ENCODE assay signal across 23 cellular contexts in the genomic region with DNA sequence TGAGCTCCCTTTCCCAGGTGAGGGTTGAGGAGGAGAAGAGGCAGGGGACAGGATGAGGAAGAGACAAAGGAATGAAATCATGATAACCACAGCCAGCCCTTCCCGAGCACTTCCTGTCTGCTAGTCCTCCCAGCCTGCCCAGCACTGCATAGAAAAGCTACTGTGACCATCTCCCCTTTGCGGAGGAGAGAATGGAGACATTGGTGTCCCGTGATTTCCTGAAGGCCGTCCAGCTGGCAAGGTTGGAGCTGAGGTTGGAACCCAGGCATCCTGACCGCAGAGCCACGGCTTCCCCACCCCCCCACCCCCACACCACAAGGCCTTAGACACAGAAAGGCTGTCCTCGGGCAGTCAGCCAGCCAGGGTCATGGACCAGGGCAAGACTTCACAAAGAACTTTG.
A peak's percentile ranks its signal among the peaks of the same experiment; 100 is the strongest.
DNase-seq lines count a peak whose midpoint lies in the region; ATAC-seq and FAIRE-seq lines count a peak whose summit lies in the region.
"Had no signal": no experiment of that assay in that cellular context is flagged by ENCODE, and none has a peak within 500 bp of the region (broad histone marks: within the 10 kb centered on the region; RNA-seq: fewer than 3 reads in every experiment).

No MANE protein-coding gene starts in this region.

- H3K4me3 Mint-ChIP-seq in T-helper 17 cell = no peak overlapping the region
- H3K4me3 Mint-ChIP-seq: activated T-cell treated with anti-CD3 and anti-CD28 coated beads, Interleukin-2, amount 50 U/mL, for 72 hours; T-helper 2 cell treated with Interferon-gamma antibody and Interleukin-4, amounts not matched to agents 5 μg/mL and 100 μg/mL, for 36 hours had no signal

- no peaks in the 10 kb centered on the region for H3K36me3 ChIP-seq in BLaER1 treated with 17β-estradiol and CSF1 and Interleukin-3, amounts not matched to agents 10 nM and 100 nM
- no peaks in the 10 kb centered on the region for H3K36me3 ChIP-seq in mesenchymal stem cell (ENCODE audit: control insufficient read depth in 1 of 2, insufficient read depth in 2 of 2, low read depth in 1 of 2, low read length in 2 of 2)
- H3K36me3 ChIP-seq: esophagus squamous epithelium, SJCRH30, uterus had no signal

- WGBS in mesenchymal stem cell = 80% methylated on average over 5 of the region's 7 CpGs

- peaks cover 0 to 25% (median 13%) of the 10 kb centered on the region in 10 experiments; a peak in 11 of 20 replicates for H3K4me1 ChIP-seq in BLaER1 treated with 17β-estradiol and CSF1 and Interleukin-3, amounts not matched to agents 10 nM and 100 nM
- H3K4me1 ChIP-seq in mesenchymal stem cell (ENCODE audit: control insufficient read depth, insufficient read depth, low read depth, low read length) = peaks cover 6% of the 10 kb centered on the region
- H3K4me1 ChIP-seq: esophagus squamous epithelium, SJCRH30, uterus had no signal

- no peak overlapping the region for H2BK120ac ChIP-seq in mesenchymal stem cell (ENCODE audit: low read depth, low read length)

- H3K9ac ChIP-seq in BLaER1 treated with 17β-estradiol and CSF1 and Interleukin-3, amounts not matched to agents 10 nM and 100 nM = no peak overlapping the region
- H3K9ac ChIP-seq in mesenchymal stem cell (ENCODE audit: low read length) = peak overlapping the region; percentile 31

- H3K79me1 ChIP-seq in mesenchymal stem cell (replicated peaks; ENCODE audit: low read length, poor library complexity, severe bottlenecking) = no peaks in the 10 kb centered on the region

- H2AFZ ChIP-seq in mesenchymal stem cell (ENCODE audit: low read depth, low read length) = no peak overlapping the region

- no peak overlapping the region for H2BK12ac ChIP-seq in mesenchymal stem cell (ENCODE audit: low read length in 2 of 2)

- H3K27me3 Mint-ChIP-seq in T-helper 17 cell = no peaks in the 10 kb centered on the region

- peak; percentile 63 for FAIRE-seq in HTR-8/SVneo (lab: Jason Lieb, UNC)

- no peak overlapping the region for H3K18ac ChIP-seq in mesenchymal stem cell (ENCODE audit: low read depth in 1 of 2, low read length in 2 of 2)

- H3K4me2 ChIP-seq in BLaER1 treated with 17β-estradiol and CSF1 and Interleukin-3, amounts not matched to agents 10 nM and 100 nM = peak overlapping the region in 6 of 11 experiments; percentile 17 to 40 (median 24); a peak in 6 of 22 replicates
- no peak overlapping the region for H3K4me2 ChIP-seq in mesenchymal stem cell (ENCODE audit: low read length, poor library complexity, severe bottlenecking)

- H3K23ac ChIP-seq in mesenchymal stem cell (ENCODE audit: low read length in 2 of 2) = no peak overlapping the region

- DNase-seq in HTR-8/SVneo (ENCODE audit: insufficient read length, low spot score) (peak; percentile 71), dermis microvascular lymphatic vessel endothelial cell (ENCODE audit: low read depth in 2 of 2) (peak; percentile 71 to 91), mesenchymal stem cell (no peak), T-helper 17 cell (no peak)
- DNase-seq in activated CD4-positive, alpha-beta T cell treated with anti-CD3 and anti-CD28 coated beads for 1 hour = no peak
- DNase-seq: activated CD4-positive, CD25-positive, alpha-beta regulatory T cell; activated CD8-positive, alpha-beta memory T cell treated with anti-CD3 and anti-CD28 coated beads for 24 hours; activated T-cell treated with anti-CD3 and anti-CD28 coated beads, Interleukin-2, amount 50 U/mL, for 72 hours; DND-41; esophagus squamous epithelium; HCEC 1CT; KBM-7; mucosa of descending colon; NCI-H2029 treated with DMSO at 0.1 percent for 48 hours; NCI-H510A; stimulated activated CD4-positive, alpha-beta T cell treated with anti-CD3 and anti-CD28 coated beads, Interleukin-2, amount 100 ng/mL, for 48 hours had no signal

- H4K8ac ChIP-seq in mesenchymal stem cell (ENCODE audit: low read length) = no peak overlapping the region

- H3K4ac ChIP-seq in mesenchymal stem cell (ENCODE audit: low read depth in 1 of 2, low read length in 2 of 2) = no peak overlapping the region

- no peaks in the 10 kb centered on the region for H3K27me3 ChIP-seq in BLaER1 treated with 17β-estradiol and CSF1 and Interleukin-3, amounts not matched to agents 10 nM and 100 nM
- no peaks in the 10 kb centered on the region for H3K27me3 ChIP-seq in mesenchymal stem cell (ENCODE audit: control insufficient read depth in 1 of 2, insufficient read depth in 1 of 2, low read length in 2 of 2)
- H3K27me3 ChIP-seq: esophagus squamous epithelium, SJCRH30, uterus had no signal

- H3K36me3 Mint-ChIP-seq in T-helper 17 cell (ENCODE audit: low read depth) = no peaks in the 10 kb centered on the region

- H2BK15ac ChIP-seq in mesenchymal stem cell (ENCODE audit: low read depth, poor library complexity, severe bottlenecking) = no peak overlapping the region

- H2BK5ac ChIP-seq in mesenchymal stem cell (ENCODE audit: low read depth, low read length, poor library complexity, severe bottlenecking) = no peak overlapping the region

- H4K91ac ChIP-seq in mesenchymal stem cell (ENCODE audit: low read length) = no peak overlapping the region

- peaks cover 0 to 9% (median 0%) of the 10 kb centered on the region in 11 experiments; a peak in 3 of 22 replicates for H3K9me3 ChIP-seq in BLaER1 treated with 17β-estradiol and CSF1 and Interleukin-3, amounts not matched to agents 10 nM and 100 nM (replicated peaks in 1 of 11)
- peaks cover 3% of the 10 kb centered on the region for H3K9me3 ChIP-seq in mesenchymal stem cell (ENCODE audit: control insufficient read depth, low read length)
- H3K9me3 ChIP-seq in T-helper 17 cell (ENCODE audit: control insufficient read depth, low read length, poor library complexity, severe bottlenecking) = no peaks in the 10 kb centered on the region
- H3K9me3 ChIP-seq: esophagus squamous epithelium, mucosa of descending colon, SJCRH30, uterus had no signal

- H4K20me1 ChIP-seq in BLaER1 treated with 17β-estradiol and CSF1 and Interleukin-3, amounts not matched to agents 10 nM and 100 nM = no peaks in the 10 kb centered on the region

- ATAC-seq in GM18858 (IDR thresholded peaks at IDR 0.05; ENCODE audit: unreplicated experiment) (no peak), T-helper 17 cell (no peak), GM21825 (IDR thresholded peaks at IDR 0.05; ENCODE audit: unreplicated experiment) (no peak)
- ATAC-seq: activated naive CD4-positive, alpha-beta T cell treated with anti-CD3 and anti-CD28 coated beads, Interleukin-2, amount 50 U/mL, for 72 hours; activated T-cell treated with anti-CD3 and anti-CD28 coated beads, Interleukin-2, amount 50 U/mL, for 72 hours; mucosa of descending colon had no signal

- H3K27ac Mint-ChIP-seq in T-helper 17 cell = no peak overlapping the region
- H3K27ac Mint-ChIP-seq: activated naive CD4-positive, alpha-beta T cell treated with anti-CD3 and anti-CD28 coated beads, Interleukin-2, amount 50 U/mL, for 72 hours; activated T-cell treated with anti-CD3 and anti-CD28 coated beads, Interleukin-2, amount 50 U/mL, for 72 hours; T-helper 2 cell treated with Interferon-gamma antibody and Interleukin-4, amounts not matched to agents 5 μg/mL and 100 μg/mL, for 36 hours had no signal

- no peak overlapping the region for H3K14ac ChIP-seq in mesenchymal stem cell (ENCODE audit: low read length in 2 of 2)

- no peaks in the 10 kb centered on the region for H3K4me1 Mint-ChIP-seq in T-helper 17 cell

- no peak overlapping the region for H2AK5ac ChIP-seq in mesenchymal stem cell (ENCODE audit: low read length, severe bottlenecking)

- H3K4me3 ChIP-seq in BLaER1 treated with 17β-estradiol and CSF1 and Interleukin-3, amounts not matched to agents 10 nM and 100 nM = no peak overlapping the region
- no peak overlapping the region for H3K4me3 ChIP-seq in mesenchymal stem cell (ENCODE audit: insufficient read depth in 1 of 2, low read depth in 1 of 2, low read length in 2 of 2)
- H3K4me3 ChIP-seq: esophagus squamous epithelium, mucosa of descending colon, SJCRH30, uterus had no signal

- no peak overlapping the region for H3K27ac ChIP-seq in BLaER1 treated with 17β-estradiol and CSF1 and Interleukin-3, amounts not matched to agents 10 nM and 100 nM
- H3K27ac ChIP-seq in mesenchymal stem cell (ENCODE audit: low read length, poor library complexity, severe bottlenecking) = no peak overlapping the region
- H3K27ac ChIP-seq: esophagus squamous epithelium, SJCRH30, uterus had no signal

Comparison
In these comparisons a context has a peak if more than half of its experiments do, and no peak if none do; other contexts are left out.
1. DNase-seq: peak in HTR-8/SVneo (single experiment) and dermis microvascular lymphatic vessel endothelial cell (2 of 2); none in mesenchymal stem cell (single experiment), T-helper 17 cell (0 of 3) and activated CD4-positive, alpha-beta T cell treated with anti-CD3 and anti-CD28 coated beads for 1 hour (single experiment).